In the genomic region with DNA sequence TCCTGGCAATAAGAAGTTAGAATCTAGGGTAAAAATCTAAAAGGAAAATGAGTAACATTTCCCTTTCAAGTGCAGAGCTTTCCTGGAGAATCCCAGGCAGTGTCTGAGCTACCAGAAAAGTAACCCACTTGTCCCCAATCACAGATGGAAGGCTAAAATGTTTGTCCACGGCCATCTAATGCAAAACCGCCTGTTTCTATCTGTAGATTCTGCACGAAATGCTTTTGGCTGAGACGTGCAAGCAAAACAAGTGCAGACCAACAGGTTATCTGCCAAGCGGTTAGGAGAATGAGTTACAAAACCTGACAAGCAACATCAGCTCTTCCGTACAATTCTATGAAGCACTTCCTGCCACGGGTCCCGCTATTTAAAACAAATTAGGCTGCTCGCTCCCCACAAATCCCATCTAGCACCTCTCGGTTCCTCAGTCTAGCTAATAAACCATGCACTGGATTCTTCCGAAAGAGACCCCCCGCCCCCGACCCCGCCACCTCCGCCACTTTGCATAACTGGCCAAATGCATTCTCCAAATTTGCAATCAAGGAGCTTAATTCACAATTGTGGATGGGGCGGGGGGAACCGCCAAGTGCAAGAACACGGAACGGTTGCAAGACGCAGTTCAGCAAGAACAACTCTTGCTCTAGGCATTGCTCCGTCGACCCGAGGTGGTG, we compare ENCODE assay signal across 8 cellular contexts. TPM values are rescaled to one million over a fixed set of nuclear protein-coding genes. Genes with fewer than 3 reads are reported as not detected.
DNase-seq lines count a peak whose midpoint lies in the region; ATAC-seq and TF ChIP-seq lines count a peak whose summit lies in the region.

No MANE protein-coding gene starts in this region.

- H3K27me3 ChIP-seq in neuron (ENCODE audit: insufficient read depth, low read length) = no peaks in the 10 kb centered on the region

- H3K4me3 ChIP-seq in Jurkat, Clone E6-1 (ENCODE audit: low read length) = peak overlapping the region; percentile 90
- peak overlapping the region; percentile 86 for H3K4me3 ChIP-seq in neuron (ENCODE audit: low read length)

- H3K27ac ChIP-seq in VCaP = peak overlapping the region; percentile 87

- DNase-seq in DMS79 treated with DMSO at 0.1 percent for 48 hours (lab: John Stamatoyannopoulos, UW) (peak; percentile 49), NCI-H2107 (lab: John Stamatoyannopoulos, UW) (no peak)
- DNase-seq in Jurkat, Clone E6-1 (ENCODE audit: low read depth, low spot score) = peak; percentile 67
- DNase-seq in effector CD8-positive, alpha-beta T cell (lab: John Stamatoyannopoulos, UW) = no peak

- H3K9me3 ChIP-seq in neuron (ENCODE audit: low read length) = no peaks in the 10 kb centered on the region

- H2AFZ ChIP-seq in neuron (ENCODE audit: low read depth, low read length) = peak overlapping the region; percentile 83

- ATAC-seq in GM21360 (IDR thresholded peaks at IDR 0.05; ENCODE audit: unreplicated experiment) = peak; percentile 0
- ATAC-seq in esophagus mucosa = peak; percentile 27

- H3K36me3 ChIP-seq in neuron (ENCODE audit: insufficient read depth, low read length) = peaks cover 5% of the 10 kb centered on the region

- peaks cover 4% of the 10 kb centered on the region for H3K4me1 ChIP-seq in neuron (ENCODE audit: insufficient read depth, low read length)

- no peak for TF ChIP-seq CTCF in VCaP (conservative IDR thresholded peaks at IDR 0.05)

RNA-seq across cellular contexts. Expression of a gene that starts 1.4 kb away (rescaled TPM):
- polyA plus RNA-seq in Jurkat, Clone E6-1 (2012; ENCODE audit: insufficient read depth, insufficient read length) = 363 TPM
- total RNA-seq in esophagus mucosa = 33.1 TPM

Comparison
In these comparisons a context has a peak if more than half of its experiments do, and no peak if none do; other contexts are left out.
1. DNase-seq: peak in DMS79 treated with DMSO at 0.1 percent for 48 hours (single experiment) and Jurkat, Clone E6-1 (single experiment); none in effector CD8-positive, alpha-beta T cell (single experiment) and NCI-H2107 (single experiment).